Comparison of ENCODE assay signal across 1 cellular context in genomic region chr12:6936378-6936638, GRCh38.
TF ChIP-seq lines count a peak whose summit lies in the region.

No MANE protein-coding gene starts in this region.

TF ChIP-seq in GM23338, 12 proteins besides CTCF, POLR2A, EP300 and RAD21:
- TF ChIP-seq REST (IDR thresholded peaks at IDR 0.05; ENCODE audit: unreplicated experiment), result no peak
- TF ChIP-seq CREB1 (CRISPR knock-in tag; IDR thresholded peaks at IDR 0.05; ENCODE audit: low read depth), result no peak
- no peak for TF ChIP-seq POLR2AphosphoS5 (IDR thresholded peaks at IDR 0.05; ENCODE audit: low read depth)
- no peak for TF ChIP-seq EZH2 (IDR thresholded peaks at IDR 0.05; ENCODE audit: low read depth, unreplicated experiment)
- no peak for TF ChIP-seq EZH2phosphoT487 (IDR thresholded peaks at IDR 0.05; ENCODE audit: unreplicated experiment)
- no peak for TF ChIP-seq ZNF114 (CRISPR knock-in tag; IDR thresholded peaks at IDR 0.05)
- no peak for TF ChIP-seq JUNB (IDR thresholded peaks at IDR 0.05; ENCODE audit: unreplicated experiment)
